In the genomic region with DNA sequence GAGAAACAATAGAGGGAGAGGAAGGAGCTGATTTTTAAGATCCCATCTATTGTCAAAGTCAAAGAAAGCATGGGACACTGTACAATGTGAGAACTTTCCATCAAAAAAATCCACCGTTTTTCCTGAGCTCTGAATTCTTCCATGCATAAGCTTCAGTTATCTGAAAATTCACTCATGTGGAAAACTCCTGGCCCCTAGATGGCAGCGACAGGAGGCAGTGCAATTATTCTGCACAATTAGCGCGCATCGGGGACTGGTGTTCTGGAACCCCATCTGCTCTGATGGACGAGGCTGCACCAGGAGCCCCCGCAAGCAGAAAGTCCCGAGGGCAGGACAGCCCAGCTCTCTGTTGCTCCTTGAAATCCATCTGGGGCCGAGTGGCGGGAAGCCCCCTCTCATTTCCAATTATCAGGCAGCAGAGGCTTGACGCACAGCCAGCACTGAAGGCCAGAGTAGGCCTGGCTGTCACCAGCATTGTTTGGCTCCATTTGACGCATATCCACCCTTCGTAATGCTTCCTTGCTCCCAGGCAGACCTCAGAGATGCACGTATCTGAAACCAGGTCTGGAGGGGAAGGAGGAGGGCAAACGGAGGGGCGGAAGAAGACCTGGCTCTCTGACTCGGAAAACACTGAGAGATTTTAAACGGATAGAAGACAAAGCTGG, we compare ENCODE assay signal across 9 cellular contexts.
DNase-seq lines count a peak whose midpoint lies in the region; ATAC-seq and TF ChIP-seq lines count a peak whose summit lies in the region.
"Had no signal": no experiment of that assay in that cellular context is flagged by ENCODE, and none has a peak within 500 bp of the region (broad histone marks: within the 10 kb centered on the region; RNA-seq: fewer than 3 reads in every experiment).

No MANE protein-coding gene starts in this region.

- H3K4me3 ChIP-seq in A673 (ENCODE audit: low read depth, low read length, poor library complexity, severe bottlenecking): no peak overlapping the region
- H3K4me3 ChIP-seq in esophagus squamous epithelium: peak overlapping the region in 3 of 4 donors; percentile 11 to 72 (median 26)

- 54 to 64% methylated on average over 10 to 18 of the region's 18 CpGs for WGBS in esophagus squamous epithelium, 2 donors

- BruUV-seq in A673 (replicated peaks; lab: Mats Ljungman, UMichigan): no TSS peak

- ATAC-seq in HG03439 (IDR thresholded peaks at IDR 0.05; ENCODE audit: unreplicated experiment) (no peak), esophagus mucosa (no peak), HG03095 (IDR thresholded peaks at IDR 0.05; ENCODE audit: unreplicated experiment) (no peak)

- H3K4me1 ChIP-seq in A673 (ENCODE audit: insufficient read depth, low read length, poor library complexity, severe bottlenecking) (peaks cover 34% of the 10 kb centered on the region), esophagus squamous epithelium (peaks cover 71 to 100% (median 85%) of the 10 kb centered on the region in 3 donors)

- H3K36me3 ChIP-seq in A673 (ENCODE audit: insufficient read depth, low read length, poor library complexity, severe bottlenecking) (no peaks in the 10 kb centered on the region), esophagus squamous epithelium (peaks cover 0 to 12% (median 0%) of the 10 kb centered on the region in 3 donors)

- no peak for DNase-seq in A673 (ENCODE audit: low spot score)
- DNase-seq in NCI-H2227 treated with DMSO at 0.1 percent for 48 hours (lab: John Stamatoyannopoulos, UW): peak; percentile 54
- DNase-seq in esophagus squamous epithelium (lab: John Stamatoyannopoulos, UW): no peak
- no peak for DNase-seq in NCI-H526 (lab: John Stamatoyannopoulos, UW)

- H3K4me1 Mint-ChIP-seq in nephron: peaks cover 92% of the 10 kb centered on the region

- peak overlapping the region; percentile 73 to 94 (median 93) for H3K27ac Mint-ChIP-seq in nephron

- peak overlapping the region in 1 of 3 experiments; percentile 16 for H3K4me3 Mint-ChIP-seq in nephron

- TF ChIP-seq CTCF in A673 (conservative IDR thresholded peaks at IDR 0.05; ENCODE audit: low read depth, low read length): peak; percentile 37; the same call in 1 of the 2 replicates
- TF ChIP-seq CTCF in esophagus squamous epithelium (IDR thresholded peaks at IDR 0.05): no peak
- TF ChIP-seq CTCF in nephron (IDR thresholded peaks at IDR 0.05; ENCODE audit: unreplicated experiment in 3 of 3): peak in 1 of 3 experiments; percentile 13

- TF ChIP-seq POLR2A in esophagus squamous epithelium (IDR thresholded peaks at IDR 0.05): no peak

- no peaks in the 10 kb centered on the region for H3K36me3 Mint-ChIP-seq in nephron (ENCODE audit: low read depth)

- H3K27me3 Mint-ChIP-seq in nephron (ENCODE audit: low read depth): no peaks in the 10 kb centered on the region

- CTCF ChIA-PET in A673 (lab: Charles Lee): no interaction called here

- no peaks in the 10 kb centered on the region for H3K27me3 ChIP-seq in A673 (replicated peaks; ENCODE audit: insufficient read depth, low read depth, low read length, poor library complexity)
- H3K27me3 ChIP-seq in esophagus squamous epithelium: no peaks in the 10 kb centered on the region

- H3K27ac ChIP-seq in A673 (ENCODE audit: low read depth, low read length, poor library complexity, severe bottlenecking) (no peak overlapping the region), esophagus squamous epithelium (peak overlapping the region; percentile 73 to 95 (median 92))
- H3K27ac ChIP-seq: C4-2B had no signal

- no peaks in the 10 kb centered on the region for H3K9me3 ChIP-seq in A673 (ENCODE audit: low read depth, low read length, poor library complexity, severe bottlenecking)
- H3K9me3 ChIP-seq in esophagus squamous epithelium: no peaks in the 10 kb centered on the region

- POLR2A ChIA-PET in A673 (lab: Charles Lee; ENCODE audit: low non-redundant PET): no interaction called here

- intact Hi-C loops in A673 (cut with micrococcal nuclease; ENCODE audit: unreplicated experiment) (loop anchor here (5.0 kb wide), 1 partner anchor 100 kb away; no protein-coding TSS in a partner anchor), esophagus squamous epithelium (cut with DNase I) (no loop called here)

- H3K9me3 Mint-ChIP-seq in nephron: no peaks in the 10 kb centered on the region
